Comparison of ENCODE assay signal across 15 cellular contexts in genomic region chr1:232428781-232429530, GRCh38.
DNase-seq lines count a peak whose midpoint lies in the region; ATAC-seq and TF ChIP-seq lines count a peak whose summit lies in the region.
"Had no signal": no experiment of that assay in that cellular context is flagged by ENCODE, and none has a peak within 500 bp of the region (broad histone marks: within the 10 kb centered on the region; RNA-seq: fewer than 3 reads in every experiment).

No MANE protein-coding gene starts in this region.

- H3K9ac ChIP-seq in GM23248, result no peak overlapping the region

- H3K9me2 ChIP-seq in GM23248 (ENCODE audit: insufficient read depth), result no peaks in the 10 kb centered on the region

- in situ Hi-C loops in GM23248 (cut with MboI), result no loop called here

- no peak overlapping the region for H3K4me2 ChIP-seq in GM23248 (ENCODE audit: unreplicated experiment)

- TF ChIP-seq CTCF in VCaP (conservative IDR thresholded peaks at IDR 0.05) (no peak), cardiac muscle cell (IDR thresholded peaks at IDR 0.05; ENCODE audit: low read depth, low read length) (no peak), psoas muscle (IDR thresholded peaks at IDR 0.05) (no peak)

- no peaks in the 10 kb centered on the region for H4K20me1 ChIP-seq in GM23248 (ENCODE audit: insufficient read depth)

- H3K27ac ChIP-seq in GM23248 (no peak overlapping the region), VCaP (peak overlapping the region; percentile 15; the same call in 1 of the 2 replicates), cardiac muscle cell (peak overlapping the region; percentile 52), psoas muscle (peak overlapping the region; percentile 58)

- WGBS in GM23248 (ENCODE audit: low coverage in 1 of 2, low lambda C conversion rate in 2 of 2, missing lambda C conversion rate in 2 of 2), 2 experiments, result 82% methylated on average over 13 of the region's 13 CpGs
- 36 to 45% (median 40%) methylated on average over 13 of the region's 13 CpGs for WGBS in psoas muscle, 3 donors

- no peak overlapping the region for H3K4me3 ChIP-seq in GM23248
- no peak overlapping the region for H3K4me3 ChIP-seq in cardiac muscle cell
- H3K4me3 ChIP-seq in psoas muscle, result peak overlapping the region; percentile 42
- H3K4me3 ChIP-seq: spleen had no signal

- no peaks in the 10 kb centered on the region for H3K79me2 ChIP-seq in GM23248 (ENCODE audit: insufficient read depth)

- intact Hi-C loops in psoas muscle (cut with DNase I), result loop anchor here in 1 of 2 donors (5.0 to 10.0 kb wide), 2 partner anchors 136 to 198 kb away; no protein-coding TSS in a partner anchor

- H3K9me3 ChIP-seq in GM23248 (ENCODE audit: low read depth), result no peaks in the 10 kb centered on the region
- H3K9me3 ChIP-seq in cardiac muscle cell (ENCODE audit: low read depth), result no peaks in the 10 kb centered on the region
- H3K9me3 ChIP-seq in psoas muscle, result no peaks in the 10 kb centered on the region
- H3K9me3 ChIP-seq: spleen had no signal

- ATAC-seq in psoas muscle (peak; percentile 94 to 98 (median 96)), GM19397 (IDR thresholded peaks at IDR 0.05; ENCODE audit: unreplicated experiment) (no peak), GM18909 (IDR thresholded peaks at IDR 0.05; ENCODE audit: poor library complexity, unreplicated experiment) (no peak)
- ATAC-seq: left lobe of liver; natural killer cell treated with Interleukin-12 subunit alpha and Interleukin-12 subunit beta and Interleukin-15 and Interleukin-18, amount 100 ng/mL, for 72 hours had no signal

- H3K36me3 ChIP-seq in GM23248 (ENCODE audit: low read depth), result no peaks in the 10 kb centered on the region
- H3K36me3 ChIP-seq in cardiac muscle cell, result peaks cover 43% of the 10 kb centered on the region
- peaks cover 0 to 35% of the 10 kb centered on the region in 2 donors for H3K36me3 ChIP-seq in psoas muscle (ENCODE audit: insufficient read depth in 1 of 2, low read depth in 1 of 2)

- no peaks in the 10 kb centered on the region for H3F3A ChIP-seq in GM23248 (ENCODE audit: insufficient read depth)

- no peaks in the 10 kb centered on the region for H3K4me1 ChIP-seq in GM23248 (ENCODE audit: insufficient read depth)
- peaks cover 37% of the 10 kb centered on the region for H3K4me1 ChIP-seq in cardiac muscle cell (ENCODE audit: low read depth)
- peaks cover 36% of the 10 kb centered on the region for H3K4me1 ChIP-seq in psoas muscle

- H3K27me3 ChIP-seq in GM23248 (replicated peaks; ENCODE audit: insufficient read depth), result no peaks in the 10 kb centered on the region
- no peaks in the 10 kb centered on the region for H3K27me3 ChIP-seq in cardiac muscle cell
- H3K27me3 ChIP-seq in psoas muscle (ENCODE audit: insufficient read depth in 3 of 3, low read length in 2 of 3), result no peaks in the 10 kb centered on the region
- H3K27me3 ChIP-seq: spleen had no signal

- DNase-seq in GM23248, result peak; percentile 49
- DNase-seq in cardiac muscle cell (ENCODE audit: low read depth in 1 of 2, low spot score in 1 of 2), result peak; percentile 34 to 42
- DNase-seq in psoas muscle, result no peak
- no peak for DNase-seq in activated CD8-positive, alpha-beta memory T cell treated with anti-CD3 and anti-CD28 coated beads, Interleukin-2, amount 50 U/mL, for 48 hours
- DNase-seq in activated T-cell treated with anti-CD3 and anti-CD28 coated beads, Interleukin-2, amount 50 U/mL, for 48 hours, result no peak
- DNase-seq: activated CD4-positive, alpha-beta T cell treated with anti-CD3 and anti-CD28 coated beads, Interleukin-2, amount 50 U/mL, for 4 hours; head of caudate nucleus; NCI-H510A treated with DMSO at 0.1 percent for 48 hours; spleen; T-helper 2 cell had no signal

- no peak overlapping the region for H2AFZ ChIP-seq in GM23248

Comparison
In these comparisons a context has a peak if more than half of its experiments do, and no peak if none do; other contexts are left out.
1. DNase-seq: peak in GM23248 (single experiment) and cardiac muscle cell (2 of 2); none in psoas muscle (0 of 2), activated CD8-positive, alpha-beta memory T cell treated with anti-CD3 and anti-CD28 coated beads, Interleukin-2, amount 50 U/mL, for 48 hours (single experiment) and activated T-cell treated with anti-CD3 and anti-CD28 coated beads, Interleukin-2, amount 50 U/mL, for 48 hours (0 of 2).
2. ATAC-seq: peak in psoas muscle (4 of 4); none in GM19397 (single experiment) and GM18909 (single experiment).